ENCODE assay signal across 26 cellular contexts in genomic region chr7:144822223-144822622, GRCh38. TPM values are rescaled to one million over a fixed set of nuclear protein-coding genes. Genes with fewer than 3 reads are reported as not detected.
DNase-seq lines count a peak whose midpoint lies in the region; ATAC-seq and TF ChIP-seq lines count a peak whose summit lies in the region.
"Had no signal": no experiment of that assay in that cellular context is flagged by ENCODE, and none has a peak within 500 bp of the region (broad histone marks: within the 10 kb centered on the region; RNA-seq: fewer than 3 reads in every experiment).

No MANE protein-coding gene starts in this region.

- CTCF ChIA-PET in activated CD4-positive, alpha-beta memory T cell treated with anti-CD3 and anti-CD28 coated beads for 36 hours (lab: Charles Lee): interaction anchor here (2.0 to 3.0 kb wide), 2 partner anchors 11 to 13 kb away, joined by 4 to 16 read pairs; partner anchors contain the start of gene TPK1

- no peak for TF ChIP-seq CTCF in coronary artery (IDR thresholded peaks at IDR 0.05)

- no peak for DNase-seq in activated naive CD4-positive, alpha-beta T cell treated with Interleukin-2 at 50 U/mL for 16 hours
- DNase-seq in activated CD4-positive, alpha-beta memory T cell treated with anti-CD3 and anti-CD28 coated beads for 36 hours: no peak
- DNase-seq in islet precursor cell (peak; percentile 70), coronary artery (ENCODE audit: low spot score) (no peak), AML-193 (lab: John Stamatoyannopoulos, UW) (no peak)
- no peak for DNase-seq in stimulated activated effector memory CD8-positive, alpha-beta T cell treated with anti-CD3 and anti-CD28 coated beads, Interleukin-12 subunit alpha, Interleukin-12 subunit beta, amount 100 ng/mL, for 72 hours (ENCODE audit: low spot score in 2 of 2)
- DNase-seq: amniotic stem cell; CD4-positive, alpha-beta T cell; colonic mucosa; effector memory CD8-positive, alpha-beta T cell; foreskin keratinocyte; GDM1; heart right ventricle; HFFc6; MM.1S; naive thymus-derived CD4-positive, alpha-beta T cell; NCI-H1417 treated with DMSO at 0.1 percent for 48 hours; NCI-H2107; NCI-H510A; NK-92 treated with Interleukin-12 subunit alpha and Interleukin-12 subunit beta, amount 100 ng/mL, for 24 hours; right lobe of liver; SIG-M5; transverse colon had no signal

- H3K4me1 Mint-ChIP-seq in activated naive CD4-positive, alpha-beta T cell treated with anti-CD3 and anti-CD28 coated beads, Interleukin-2, amount 50 U/mL, for 24 hours: peaks cover 86% of the 10 kb centered on the region
- H3K4me1 Mint-ChIP-seq in activated CD4-positive, alpha-beta memory T cell treated with anti-CD3 and anti-CD28 coated beads for 36 hours (ENCODE audit: low read depth): peaks cover 87% of the 10 kb centered on the region
- H3K4me1 Mint-ChIP-seq in stimulated activated effector memory CD8-positive, alpha-beta T cell treated with anti-CD3 and anti-CD28 coated beads, Interleukin-12 subunit alpha, Interleukin-12 subunit beta, amount 100 ng/mL, for 72 hours: peaks cover 33% of the 10 kb centered on the region

- no peaks in the 10 kb centered on the region for H3K27me3 Mint-ChIP-seq in activated naive CD4-positive, alpha-beta T cell treated with anti-CD3 and anti-CD28 coated beads, Interleukin-2, amount 50 U/mL, for 24 hours
- H3K27me3 Mint-ChIP-seq in activated CD4-positive, alpha-beta memory T cell treated with anti-CD3 and anti-CD28 coated beads for 36 hours: no peaks in the 10 kb centered on the region
- H3K27me3 Mint-ChIP-seq: CD4-positive, alpha-beta T cell; effector memory CD8-positive, alpha-beta T cell; naive thymus-derived CD4-positive, alpha-beta T cell had no signal

- no peak for ATAC-seq in stimulated activated effector memory CD8-positive, alpha-beta T cell treated with anti-CD3 and anti-CD28 coated beads, Interleukin-12 subunit alpha, Interleukin-12 subunit beta, amount 100 ng/mL, for 72 hours
- ATAC-seq: effector memory CD8-positive, alpha-beta T cell; foreskin keratinocyte; heart right ventricle; K562; left lobe of liver; naive thymus-derived CD4-positive, alpha-beta T cell; right lobe of liver had no signal

- no peaks in the 10 kb centered on the region for H3K9me3 Mint-ChIP-seq in activated naive CD4-positive, alpha-beta T cell treated with anti-CD3 and anti-CD28 coated beads, Interleukin-2, amount 50 U/mL, for 24 hours
- no peaks in the 10 kb centered on the region for H3K9me3 Mint-ChIP-seq in activated CD4-positive, alpha-beta memory T cell treated with anti-CD3 and anti-CD28 coated beads for 36 hours
- H3K9me3 Mint-ChIP-seq in stimulated activated effector memory CD8-positive, alpha-beta T cell treated with anti-CD3 and anti-CD28 coated beads, Interleukin-12 subunit alpha, Interleukin-12 subunit beta, amount 100 ng/mL, for 72 hours: no peaks in the 10 kb centered on the region
- H3K9me3 Mint-ChIP-seq: effector memory CD8-positive, alpha-beta T cell had no signal

- intact Hi-C loops in activated CD4-positive, alpha-beta memory T cell treated with anti-CD3 and anti-CD28 coated beads for 36 hours (cut with micrococcal nuclease): loop anchor here (5.0 to 10.0 kb wide), 3 partner anchors 35 to 1577 kb away; partner anchors contain the start of gene ZYX

- H3K27ac ChIP-seq in coronary artery: no peak overlapping the region
- H3K27ac ChIP-seq: colonic mucosa, foreskin keratinocyte, heart right ventricle, right lobe of liver, transverse colon had no signal

- POLR2A ChIA-PET in activated CD4-positive, alpha-beta memory T cell treated with anti-CD3 and anti-CD28 coated beads for 36 hours (lab: Charles Lee): interaction anchor here (3.4 to 7.2 kb wide), 2 partner anchors 10 to 13 kb away, joined by 20 to 99 read pairs; partner anchors contain the start of gene TPK1

- H3K4me3 Mint-ChIP-seq in activated naive CD4-positive, alpha-beta T cell treated with anti-CD3 and anti-CD28 coated beads, Interleukin-2, amount 50 U/mL, for 24 hours: no peak overlapping the region
- H3K4me3 Mint-ChIP-seq in activated CD4-positive, alpha-beta memory T cell treated with anti-CD3 and anti-CD28 coated beads for 36 hours: no peak overlapping the region
- no peak overlapping the region for H3K4me3 Mint-ChIP-seq in stimulated activated effector memory CD8-positive, alpha-beta T cell treated with anti-CD3 and anti-CD28 coated beads, Interleukin-12 subunit alpha, Interleukin-12 subunit beta, amount 100 ng/mL, for 72 hours
- H3K4me3 Mint-ChIP-seq: effector memory CD8-positive, alpha-beta T cell; HFFc6 had no signal

- H3K36me3 Mint-ChIP-seq in activated naive CD4-positive, alpha-beta T cell treated with anti-CD3 and anti-CD28 coated beads, Interleukin-2, amount 50 U/mL, for 24 hours: peaks cover 8% of the 10 kb centered on the region
- H3K36me3 Mint-ChIP-seq in activated CD4-positive, alpha-beta memory T cell treated with anti-CD3 and anti-CD28 coated beads for 36 hours: peaks cover 8% of the 10 kb centered on the region
- H3K36me3 Mint-ChIP-seq in stimulated activated effector memory CD8-positive, alpha-beta T cell treated with anti-CD3 and anti-CD28 coated beads, Interleukin-12 subunit alpha, Interleukin-12 subunit beta, amount 100 ng/mL, for 72 hours: peaks cover 7% of the 10 kb centered on the region

- H3K4me3 ChIP-seq in coronary artery: no peak overlapping the region
- H3K4me3 ChIP-seq: colonic mucosa, heart right ventricle, K562, right lobe of liver, transverse colon had no signal

- peak overlapping the region; percentile 41 for H3K27ac Mint-ChIP-seq in activated naive CD4-positive, alpha-beta T cell treated with anti-CD3 and anti-CD28 coated beads, Interleukin-2, amount 50 U/mL, for 24 hours
- peak overlapping the region; percentile 90 for H3K27ac Mint-ChIP-seq in activated CD4-positive, alpha-beta memory T cell treated with anti-CD3 and anti-CD28 coated beads for 36 hours
- peak overlapping the region; percentile 51 for H3K27ac Mint-ChIP-seq in stimulated activated effector memory CD8-positive, alpha-beta T cell treated with anti-CD3 and anti-CD28 coated beads, Interleukin-12 subunit alpha, Interleukin-12 subunit beta, amount 100 ng/mL, for 72 hours
- H3K27ac Mint-ChIP-seq: effector memory CD8-positive, alpha-beta T cell; HFFc6 had no signal

RNA-seq across cellular contexts. Expression of gene TPK1, which starts 13.6 kb away (rescaled TPM):
- 10 to 100 TPM; 19.1 to 26.0 TPM for total RNA-seq in activated CD4-positive, alpha-beta memory T cell treated with anti-CD3 and anti-CD28 coated beads for 36 hours
